In genomic region chr5:16178745-16179372, GRCh38 we compare ENCODE assay signal across 8 cellular contexts. TPM values are rescaled to one million over a fixed set of nuclear protein-coding genes. Genes with fewer than 3 reads are reported as not detected.
DNase-seq lines count a peak whose midpoint lies in the region; ATAC-seq and TF ChIP-seq lines count a peak whose summit lies in the region.

No MANE protein-coding gene starts in this region.

- peak overlapping the region; percentile 60; the same call in 1 of the 2 replicates for H3K9ac ChIP-seq in ES-I3 (ENCODE audit: low read depth, low read length)

- H3K4me3 ChIP-seq in mucosa of descending colon = no peak overlapping the region
- H3K4me3 ChIP-seq in thyroid gland (replicated peaks in 1 of 3) = no peak overlapping the region

- TF ChIP-seq CTCF in mucosa of descending colon (IDR thresholded peaks at IDR 0.05) (no peak), thyroid gland (IDR thresholded peaks at IDR 0.05) (no peak)

- ATAC-seq in mucosa of descending colon = peak; percentile 81
- no peak for ATAC-seq in HG03159 (IDR thresholded peaks at IDR 0.05; ENCODE audit: unreplicated experiment)

- WGBS in thyroid gland, 2 donors = 8 to 10% methylated on average over 9 to 12 of the region's 57 CpGs

- DNase-seq in NCI-H1105 (lab: John Stamatoyannopoulos, UW) = peak; percentile 41
- peak; percentile 62 for DNase-seq in activated CD8-positive, alpha-beta memory T cell treated with anti-CD3 and anti-CD28 coated beads for 24 hours
- DNase-seq in fibroblast of gingiva (ENCODE audit: low read depth) = peak; percentile 7
- peak; percentile 52 to 82 (median 76) for DNase-seq in mucosa of descending colon
- DNase-seq in thyroid gland = peak; percentile 31 to 63
- DNase-seq in stimulated activated naive CD4-positive, alpha-beta T cell treated with Interleukin-2 at 50 U/mL for 16 hours (lab: John Stamatoyannopoulos, UW) = no peak

- TF ChIP-seq POLR2A in thyroid gland (IDR thresholded peaks at IDR 0.05) = no peak

- intact Hi-C loops in mucosa of descending colon (cut with DNase I, micrococcal nuclease) (no loop called here), thyroid gland (cut with DNase I) (no loop called here)

- peaks cover 5% of the 10 kb centered on the region for H3K27me3 ChIP-seq in thyroid gland

- no peak overlapping the region for H3K27ac ChIP-seq in thyroid gland

- H3K9me3 ChIP-seq in ES-I3 (ENCODE audit: control insufficient read depth, insufficient read depth, low read length) (no peaks in the 10 kb centered on the region), mucosa of descending colon (no peaks in the 10 kb centered on the region), thyroid gland (no peaks in the 10 kb centered on the region)

- H3K36me3 ChIP-seq in ES-I3 (ENCODE audit: insufficient read depth, low read length) (no peaks in the 10 kb centered on the region), mucosa of descending colon (ENCODE audit: low read depth) (no peaks in the 10 kb centered on the region), thyroid gland (no peaks in the 10 kb centered on the region)

- H3K4me1 ChIP-seq in ES-I3 (ENCODE audit: insufficient read depth, low read length) = no peaks in the 10 kb centered on the region; the same call in 1 of the 2 replicates
- no peaks in the 10 kb centered on the region for H3K4me1 ChIP-seq in mucosa of descending colon (ENCODE audit: low read depth)
- H3K4me1 ChIP-seq in thyroid gland = no peaks in the 10 kb centered on the region

RNA-seq across cellular contexts. Expression of gene MARCHF11, which starts 0.7 kb away (rescaled TPM):
- total RNA-seq in mucosa of descending colon = not detected
- total RNA-seq in thyroid gland = under 1 TPM in 1 of 4 donors, not detected in 3; 0.27 TPM
